In genomic region chr16:85984947-85985451, GRCh38 we compare ENCODE assay signal across 14 cellular contexts.
A peak's percentile ranks its signal among the peaks of the same experiment; 100 is the strongest.
DNase-seq lines count a peak whose midpoint lies in the region; ATAC-seq and TF ChIP-seq lines count a peak whose summit lies in the region.
"Had no signal": no experiment of that assay in that cellular context is flagged by ENCODE, and none has a peak within 500 bp of the region (broad histone marks: within the 10 kb centered on the region; RNA-seq: fewer than 3 reads in every experiment).

No MANE protein-coding gene starts in this region.

- H3K4me2 ChIP-seq in hepatocyte = peak overlapping the region; percentile 12

- H3K36me3 ChIP-seq in RWPE2 (ENCODE audit: low read depth) = no peaks in the 10 kb centered on the region
- H3K36me3 ChIP-seq in hepatocyte (replicated peaks; ENCODE audit: insufficient read depth, low read depth) = no peaks in the 10 kb centered on the region
- H3K36me3 ChIP-seq: ascending aorta, uterus had no signal

- DNase-seq in activated T-cell treated with anti-CD3 and anti-CD28 coated beads, Interleukin-2, amount 50 U/mL, for 24 hours = peak; percentile 48
- no peak for DNase-seq in activated T-cell treated with anti-CD3 and anti-CD28 coated beads, Interleukin-2, amount 50 U/mL, for 48 hours
- DNase-seq in RWPE2 (ENCODE audit: low spot score) = peak; percentile 33
- peak; percentile 36 for DNase-seq in hepatocyte (ENCODE audit: low spot score)
- DNase-seq in stimulated activated CD8-positive, alpha-beta memory T cell treated with anti-CD3 and anti-CD28 coated beads, Interleukin-4, amount 100 ng/mL, for 48 hours = peak; percentile 24
- DNase-seq in NCI-H1105 (lab: John Stamatoyannopoulos, UW) = no peak
- no peak for DNase-seq in NCI-H1694 (lab: John Stamatoyannopoulos, UW)
- no peak for DNase-seq in HK-2 (ENCODE audit: unreplicated experiment)
- DNase-seq: activated CD8-positive, alpha-beta memory T cell treated with anti-CD3 and anti-CD28 coated beads, Interleukin-2, amount 50 U/mL, for 48 hours; DMS 273 treated with DMSO at 0.1 percent for 48 hours; GOT3; NCI-H510A; uterus had no signal

- H3K4me1 ChIP-seq in RWPE2 (ENCODE audit: insufficient read depth, poor library complexity, severe bottlenecking) (no peaks in the 10 kb centered on the region), hepatocyte (ENCODE audit: insufficient read depth) (peaks cover 18% of the 10 kb centered on the region)
- H3K4me1 ChIP-seq: ascending aorta, uterus had no signal

- peaks cover 8% of the 10 kb centered on the region for H3K27me3 Mint-ChIP-seq in activated T-cell treated with anti-CD3 and anti-CD28 coated beads, Interleukin-2, amount 50 U/mL, for 24 hours

- TF ChIP-seq CTCF in RWPE2 (IDR thresholded peaks at IDR 0.05; ENCODE audit: poor library complexity, severe bottlenecking) (no peak), hepatocyte (IDR thresholded peaks at IDR 0.05; ENCODE audit: poor library complexity) (no peak)

- no peak overlapping the region for H3K4me3 ChIP-seq in RWPE2 (ENCODE audit: severe bottlenecking)
- H3K4me3 ChIP-seq in hepatocyte = no peak overlapping the region
- H3K4me3 ChIP-seq: ascending aorta, uterus had no signal

- H4K20me1 ChIP-seq in hepatocyte (ENCODE audit: insufficient read depth, poor library complexity, severe bottlenecking) = no peaks in the 10 kb centered on the region

- H3K27ac ChIP-seq in RWPE2 (ENCODE audit: poor library complexity, severe bottlenecking) = no peak overlapping the region
- peak overlapping the region; percentile 3 for H3K27ac ChIP-seq in hepatocyte
- H3K27ac ChIP-seq: ascending aorta, uterus had no signal

- peak overlapping the region; percentile 5 for H3K4me3 Mint-ChIP-seq in activated T-cell treated with anti-CD3 and anti-CD28 coated beads, Interleukin-2, amount 50 U/mL, for 24 hours

- H3K9me3 ChIP-seq in RWPE2 (ENCODE audit: severe bottlenecking) (no peaks in the 10 kb centered on the region), hepatocyte (ENCODE audit: low read depth) (no peaks in the 10 kb centered on the region)
- H3K9me3 ChIP-seq: ascending aorta, uterus had no signal

- no peak overlapping the region for H2AFZ ChIP-seq in hepatocyte

- H3K27ac Mint-ChIP-seq in activated T-cell treated with anti-CD3 and anti-CD28 coated beads, Interleukin-2, amount 50 U/mL, for 24 hours = peak overlapping the region; percentile 80

- no peaks in the 10 kb centered on the region for H3K9me2 ChIP-seq in hepatocyte (replicated peaks; ENCODE audit: insufficient read depth)

- 55% methylated on average over 20 of the region's 20 CpGs for WGBS in hepatocyte (ENCODE audit: low lambda C conversion rate, missing lambda C conversion rate)

- ATAC-seq in RWPE2 (ENCODE audit: low read depth) = no peak

- no peaks in the 10 kb centered on the region for H3K79me2 ChIP-seq in hepatocyte

- H3K27me3 ChIP-seq in RWPE2 (ENCODE audit: insufficient read depth, poor library complexity, severe bottlenecking) (peaks cover 80% of the 10 kb centered on the region), hepatocyte (no peaks in the 10 kb centered on the region)
- H3K27me3 ChIP-seq: ascending aorta, uterus had no signal

- no peaks in the 10 kb centered on the region for H3K9me3 Mint-ChIP-seq in activated T-cell treated with anti-CD3 and anti-CD28 coated beads, Interleukin-2, amount 50 U/mL, for 24 hours

- H3K36me3 Mint-ChIP-seq in activated T-cell treated with anti-CD3 and anti-CD28 coated beads, Interleukin-2, amount 50 U/mL, for 24 hours (ENCODE audit: low read depth) = no peaks in the 10 kb centered on the region

- H3K4me1 Mint-ChIP-seq in activated T-cell treated with anti-CD3 and anti-CD28 coated beads, Interleukin-2, amount 50 U/mL, for 24 hours (ENCODE audit: low read depth) = peaks cover 62% of the 10 kb centered on the region

Comparison
In these comparisons a context has a peak if more than half of its experiments do, and no peak if none do; other contexts are left out.
1. DNase-seq: peak in activated T-cell treated with anti-CD3 and anti-CD28 coated beads, Interleukin-2, amount 50 U/mL, for 24 hours (single experiment), RWPE2 (single experiment), hepatocyte (single experiment) and stimulated activated CD8-positive, alpha-beta memory T cell treated with anti-CD3 and anti-CD28 coated beads, Interleukin-4, amount 100 ng/mL, for 48 hours (single experiment); none in activated T-cell treated with anti-CD3 and anti-CD28 coated beads, Interleukin-2, amount 50 U/mL, for 48 hours (0 of 2), NCI-H1105 (single experiment), NCI-H1694 (single experiment) and HK-2 (single experiment).